Comparison of ENCODE assay signal across 12 cellular contexts in the genomic region with DNA sequence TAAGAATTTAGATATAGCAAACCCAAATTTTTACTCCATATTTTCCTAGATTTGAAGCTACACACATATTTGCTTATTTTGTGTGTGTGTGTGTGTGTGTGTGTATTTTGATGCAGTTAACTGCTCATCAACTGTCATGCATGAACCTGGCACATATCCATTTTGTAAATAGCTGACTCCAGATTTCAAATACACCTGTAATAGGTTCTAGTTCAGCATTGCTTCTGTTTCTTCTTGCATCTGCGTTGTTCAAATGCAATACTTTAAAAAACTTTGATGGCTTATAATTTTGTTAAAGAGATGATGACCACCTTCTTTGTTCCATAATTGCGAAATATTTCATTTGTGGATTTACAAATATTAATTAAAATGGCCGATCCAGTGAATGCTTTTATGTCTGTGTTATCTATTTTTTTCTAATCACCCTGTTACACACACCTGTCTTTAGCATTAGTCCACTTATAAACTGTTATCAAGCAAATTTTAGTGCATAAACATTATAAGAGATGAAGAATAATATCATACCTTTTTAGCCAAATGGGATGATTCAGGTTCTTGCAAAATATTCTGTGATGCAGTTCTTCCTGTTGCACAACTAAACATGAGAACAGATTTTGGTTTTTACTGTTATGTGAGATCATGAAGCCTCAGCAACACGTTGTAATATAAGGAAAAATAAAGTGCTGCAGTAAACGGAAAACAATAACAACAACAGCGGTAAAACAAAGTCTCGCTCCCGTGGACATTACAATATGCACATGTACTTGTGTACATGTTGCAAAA. TPM values are rescaled to one million over a fixed set of nuclear protein-coding genes. Genes with fewer than 3 reads are reported as not detected.
DNase-seq lines count a peak whose midpoint lies in the region; ATAC-seq and TF ChIP-seq lines count a peak whose summit lies in the region.
"Had no signal": no experiment of that assay in that cellular context is flagged by ENCODE, and none has a peak within 500 bp of the region (broad histone marks: within the 10 kb centered on the region; RNA-seq: fewer than 3 reads in every experiment).

No MANE protein-coding gene starts in this region.

- DNase-seq in activated naive CD8-positive, alpha-beta T cell treated with anti-CD3 and anti-CD28 coated beads for 36 hours = no peak
- DNase-seq in SIG-M5 (lab: John Stamatoyannopoulos, UW) (peak; percentile 8), fibroblast of pulmonary artery (ENCODE audit: low read depth) (peak; percentile 88), upper lobe of left lung (no peak), iPS-NIHi11 (ENCODE audit: low spot score) (no peak), HPDE6-E6E7 (ENCODE audit: extremely low spot score) (no peak)
- DNase-seq: activated CD4-positive, CD25-positive, alpha-beta regulatory T cell; activated gamma-delta T cell treated with Interleukin-2 at 50 U/mL for 16 hours had no signal

- H3K27ac ChIP-seq in upper lobe of left lung = peak overlapping the region; percentile 95 to 97 (median 96)

- peaks cover 36% of the 10 kb centered on the region for H3K4me1 Mint-ChIP-seq in activated naive CD8-positive, alpha-beta T cell (ENCODE audit: low read depth)
- H3K4me1 Mint-ChIP-seq in activated naive CD8-positive, alpha-beta T cell treated with anti-CD3 and anti-CD28 coated beads for 36 hours = peaks cover 23% of the 10 kb centered on the region

- H3K27me3 ChIP-seq in upper lobe of left lung = no peaks in the 10 kb centered on the region

- no peaks in the 10 kb centered on the region for H3K9me3 ChIP-seq in upper lobe of left lung

- WGBS in upper lobe of left lung, 2 donors = 54 to 71% methylated on average over 8 of the region's 8 CpGs

- H3K9me3 Mint-ChIP-seq in activated naive CD8-positive, alpha-beta T cell (ENCODE audit: low read depth) = no peaks in the 10 kb centered on the region
- peaks cover 2% of the 10 kb centered on the region for H3K9me3 Mint-ChIP-seq in activated naive CD8-positive, alpha-beta T cell treated with anti-CD3 and anti-CD28 coated beads for 36 hours

- H3K4me3 Mint-ChIP-seq in activated naive CD8-positive, alpha-beta T cell = no peak overlapping the region
- no peak overlapping the region for H3K4me3 Mint-ChIP-seq in activated naive CD8-positive, alpha-beta T cell treated with anti-CD3 and anti-CD28 coated beads for 36 hours

- H3K4me1 ChIP-seq in upper lobe of left lung = peaks cover 24 to 45% (median 32%) of the 10 kb centered on the region in 4 donors

- H3K36me3 Mint-ChIP-seq in activated naive CD8-positive, alpha-beta T cell = no peaks in the 10 kb centered on the region
- no peaks in the 10 kb centered on the region for H3K36me3 Mint-ChIP-seq in activated naive CD8-positive, alpha-beta T cell treated with anti-CD3 and anti-CD28 coated beads for 36 hours

- peak in 1 of 4 donors; percentile 10 for TF ChIP-seq POLR2A in upper lobe of left lung (IDR thresholded peaks at IDR 0.05)

- TF ChIP-seq CTCF in fibroblast of pulmonary artery (IDR thresholded peaks at IDR 0.05; ENCODE audit: low read length, missing control alignments) (no peak), upper lobe of left lung (IDR thresholded peaks at IDR 0.05) (no peak)

- H3K27me3 Mint-ChIP-seq in activated naive CD8-positive, alpha-beta T cell = peaks cover 6% of the 10 kb centered on the region
- peaks cover 11% of the 10 kb centered on the region for H3K27me3 Mint-ChIP-seq in activated naive CD8-positive, alpha-beta T cell treated with anti-CD3 and anti-CD28 coated beads for 36 hours

- ATAC-seq in upper lobe of left lung (ENCODE audit: low FRiP score in 2 of 2) (no peak), HG03354 (IDR thresholded peaks at IDR 0.05; ENCODE audit: poor library complexity, severe bottlenecking, unreplicated experiment) (no peak)

- H3K27ac Mint-ChIP-seq in activated naive CD8-positive, alpha-beta T cell = peak overlapping the region; percentile 25
- H3K27ac Mint-ChIP-seq in activated naive CD8-positive, alpha-beta T cell treated with anti-CD3 and anti-CD28 coated beads for 36 hours = no peak overlapping the region

- peak in 2 of 4 donors; percentile 51 to 59 for TF ChIP-seq EP300 in upper lobe of left lung (IDR thresholded peaks at IDR 0.05)

- no peaks in the 10 kb centered on the region for H3K36me3 ChIP-seq in upper lobe of left lung

- no peak overlapping the region for H3K4me3 ChIP-seq in fibroblast of pulmonary artery (replicated peaks; ENCODE audit: low read depth, low read length)
- H3K4me3 ChIP-seq in upper lobe of left lung = no peak overlapping the region

RNA-seq across cellular contexts. Expression of gene S100A11, which starts 12.7 kb away (rescaled TPM):
- 100 to 1,000 TPM; 162 to 165 TPM for total RNA-seq in activated naive CD8-positive, alpha-beta T cell treated with anti-CD3 and anti-CD28 coated beads for 36 hours
- 100 to 1,000 TPM; 317 to 578 (median 488) TPM for total RNA-seq in upper lobe of left lung

RNA-seq across cellular contexts. Expression of gene TCHHL1, which starts 39.4 kb away (rescaled TPM):
- not detected for total RNA-seq in activated naive CD8-positive, alpha-beta T cell treated with anti-CD3 and anti-CD28 coated beads for 36 hours
- not detected for total RNA-seq in upper lobe of left lung
- total RNA-seq: H4, subcutaneous adipose tissue had no signal

RNA-seq across cellular contexts. Expression of gene S100A10, which starts 55.8 kb away (rescaled TPM):
- 100 to 1,000 TPM; 225 to 235 TPM for total RNA-seq in activated naive CD8-positive, alpha-beta T cell treated with anti-CD3 and anti-CD28 coated beads for 36 hours
- 100 to 1,000 TPM in 5 of 6 donors, 10 to 100 TPM in 1; 79.6 to 785 (median 432) TPM for total RNA-seq in upper lobe of left lung

Comparison
In these comparisons a context has a peak if more than half of its experiments do, and no peak if none do; other contexts are left out.
1. DNase-seq: peak in SIG-M5 (single experiment) and fibroblast of pulmonary artery (single experiment); none in activated naive CD8-positive, alpha-beta T cell treated with anti-CD3 and anti-CD28 coated beads for 36 hours (single experiment), upper lobe of left lung (0 of 2), iPS-NIHi11 (single experiment) and HPDE6-E6E7 (single experiment).